In genomic region chr12:72465940-72466630, GRCh38 we compare ENCODE assay signal across 20 cellular contexts.
"Had no signal": no experiment of that assay in that cellular context is flagged by ENCODE, and none has a peak within 500 bp of the region (broad histone marks: within the 10 kb centered on the region; RNA-seq: fewer than 3 reads in every experiment).

No MANE protein-coding gene starts in this region.

- H3K9me3 ChIP-seq: esophagus muscularis mucosa, gastrocnemius medialis, heart right ventricle, psoas muscle, spleen, testis, tibial nerve had no signal

- ATAC-seq: gastrocnemius medialis; heart right ventricle; left lobe of liver; psoas muscle; sciatic nerve; stimulated activated memory B cell treated with anti-CD40 and anti-IgM and Interleukin-4, amounts not matched to agents 10 μg/mL and 1 μg/mL and 100 μg/mL, for 72 hours; stimulated activated naive CD8-positive, alpha-beta T cell treated with anti-CD3 and anti-CD28 coated beads, Interleukin-15, amount 100 ng/mL, for 72 hours had no signal

- H3K27me3 ChIP-seq: esophagus muscularis mucosa, gastrocnemius medialis, heart right ventricle, spleen, testis, tibial nerve had no signal

- H3K4me3 ChIP-seq: esophagus muscularis mucosa, gastrocnemius medialis, heart right ventricle, psoas muscle, spleen, testis, tibial nerve had no signal

- H3K4me1 ChIP-seq: esophagus muscularis mucosa, heart right ventricle, spleen, testis, tibial nerve had no signal

- DNase-seq: effector memory CD4-positive, alpha-beta T cell; gastrocnemius medialis; heart right ventricle; hypothalamus; islet precursor cell; naive B cell; occipital lobe; psoas muscle; retina; spleen; stimulated activated CD4-positive, alpha-beta T cell treated with anti-CD3 and anti-CD28 coated beads, Interleukin-15, amount 100 ng/mL, for 24 hours; stimulated activated CD4-positive, alpha-beta T cell treated with anti-CD3 and anti-CD28 coated beads, Interleukin-1b, Interleukin-23, amount 100 ng/mL, for 48 hours; stimulated activated CD4-positive, alpha-beta T cell treated with anti-CD3 and anti-CD28 coated beads, Interleukin-4, amount 100 ng/mL, for 24 hours; stimulated activated naive CD8-positive, alpha-beta T cell treated with anti-CD3 and anti-CD28 coated beads, Interleukin-15, amount 100 ng/mL, for 72 hours; testis had no signal

- H3K36me3 ChIP-seq: esophagus muscularis mucosa, gastrocnemius medialis, heart right ventricle, spleen, tibial nerve had no signal

- H3K27ac ChIP-seq: esophagus muscularis mucosa, gastrocnemius medialis, heart right ventricle, psoas muscle, spleen, testis, tibial nerve had no signal
